34 cellular contexts compared by ENCODE assay signal in the genomic region with DNA sequence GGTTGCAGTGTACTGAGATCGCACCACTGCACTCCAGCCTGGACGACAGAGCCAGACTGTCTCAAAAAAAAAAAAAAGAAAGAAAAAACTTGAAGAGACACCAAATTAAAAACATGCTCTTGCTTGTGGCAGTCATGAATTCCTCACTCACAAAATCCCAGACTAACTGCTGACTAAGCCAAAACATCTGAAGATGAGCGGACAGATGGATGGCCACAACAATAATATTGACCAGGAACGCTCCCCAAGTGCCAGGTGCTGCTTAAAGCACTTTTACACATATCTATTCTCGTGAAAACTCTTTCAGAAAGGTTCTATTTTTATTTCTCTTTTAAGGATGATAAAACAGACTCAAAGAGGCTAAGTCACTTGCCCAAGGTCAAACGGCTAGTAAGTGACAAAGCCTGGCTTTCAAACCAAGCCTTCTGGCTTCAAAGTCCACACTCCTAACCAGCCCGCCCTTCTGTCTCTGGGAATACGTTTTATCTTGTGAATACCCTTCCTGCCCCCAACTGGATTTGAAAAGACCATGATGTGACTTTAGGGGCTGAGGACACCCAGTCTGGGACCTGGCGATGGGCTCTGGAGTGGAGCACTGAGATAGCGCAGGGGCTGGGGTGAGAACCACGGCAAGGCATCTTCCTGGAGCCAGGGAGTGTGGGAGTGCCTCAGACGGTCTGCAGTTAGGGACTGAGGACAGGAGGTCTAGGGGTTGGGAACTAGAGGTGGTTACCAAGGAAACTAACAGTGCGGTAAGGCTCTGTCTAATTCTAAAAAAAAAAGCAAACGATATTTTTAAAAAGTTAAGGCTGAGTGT. TPM values are rescaled to one million over a fixed set of nuclear protein-coding genes. Genes with fewer than 3 reads are reported as not detected.
"Had no signal": no experiment of that assay in that cellular context is flagged by ENCODE, and none has a peak within 500 bp of the region (broad histone marks: within the 10 kb centered on the region; RNA-seq: fewer than 3 reads in every experiment).

No MANE protein-coding gene starts in this region.

- H3K27me3 Mint-ChIP-seq: stimulated activated memory B cell treated with anti-CD40 and anti-IgM and Interleukin-4, amounts not matched to agents 10 μg/mL and 1 μg/mL and 100 μg/mL, for 72 hours had no signal

- H3K79me2 ChIP-seq: hepatocyte had no signal

- ATAC-seq: activated T-cell treated with anti-CD3 and anti-CD28 coated beads, Interleukin-2, amount 50 U/mL, for 72 hours; natural killer cell treated with Interleukin-12 subunit alpha and Interleukin-12 subunit beta and Interleukin-15 and Interleukin-18, amount 100 ng/mL, for 72 hours; pancreas; right cardiac atrium; SK-N-SH treated with all-trans-retinoic acid at 6 μM for 48 hours; stimulated activated memory B cell treated with anti-CD40 and anti-IgM and Interleukin-4, amounts not matched to agents 10 μg/mL and 1 μg/mL and 100 μg/mL, for 72 hours; upper lobe of right lung had no signal

- H3K27ac Mint-ChIP-seq: activated naive CD4-positive, alpha-beta T cell treated with anti-CD3 and anti-CD28 coated beads for 36 hours; activated T-cell treated with anti-CD3 and anti-CD28 coated beads, Interleukin-2, amount 50 U/mL, for 72 hours; endodermal cell; T-helper 2 cell treated with Interferon-gamma antibody and Interleukin-4, amounts not matched to agents 5 μg/mL and 100 μg/mL, for 36 hours had no signal

- H3K4me3 Mint-ChIP-seq: activated naive CD4-positive, alpha-beta T cell treated with anti-CD3 and anti-CD28 coated beads for 36 hours; activated T-cell treated with anti-CD3 and anti-CD28 coated beads, Interleukin-2, amount 50 U/mL, for 72 hours; endodermal cell; immature natural killer cell; natural killer cell treated with Interleukin-12 subunit alpha and Interleukin-12 subunit beta and Interleukin-15 and Interleukin-18, amount 100 ng/mL, for 72 hours; stimulated activated memory B cell treated with anti-CD40 and anti-IgM and Interleukin-4, amounts not matched to agents 10 μg/mL and 1 μg/mL and 100 μg/mL, for 72 hours; T-helper 2 cell treated with Interferon-gamma antibody and Interleukin-4, amounts not matched to agents 5 μg/mL and 100 μg/mL, for 36 hours had no signal

- H3K4me3 ChIP-seq: coronary artery, hepatocyte, left ventricle myocardium inferior, pancreas, skin epidermis, testis, upper lobe of right lung had no signal

- H3K4me1 ChIP-seq: pancreas had no signal

- H2AFZ ChIP-seq: hepatocyte had no signal

- DNase-seq: activated CD4-positive, alpha-beta T cell treated with anti-CD3 and anti-CD28 coated beads, Interleukin-2, amount 50 U/mL, for 1 hour; activated CD4-positive, CD25-positive, alpha-beta regulatory T cell treated with anti-CD3 and anti-CD28 coated beads, Interleukin-2, amount 50 U/mL, for 72 hours; activated CD8-positive, alpha-beta memory T cell treated with anti-CD3 and anti-CD28 coated beads, Interleukin-2, amount 50 U/mL, for 48 hours; activated effector memory CD4-positive, alpha-beta T cell treated with Interleukin-2 at 50 U/mL for 16 hours; activated naive CD4-positive, alpha-beta T cell treated with anti-CD3 and anti-CD28 coated beads for 36 hours; activated T-cell treated with anti-CD3 and anti-CD28 coated beads, Interleukin-2, amount 50 U/mL, for 72 hours; amygdala; cerebellar nuclear complex; endodermal cell; glutamatergic neuron; immature natural killer cell; left ventricle myocardium inferior; midbrain; pancreas; right cardiac atrium; stimulated activated CD4-positive, alpha-beta T cell treated with anti-CD3 and anti-CD28 coated beads, Interleukin-15, amount 100 ng/mL, for 24 hours; testis; upper lobe of right lung had no signal

- H3K36me3 ChIP-seq: left ventricle myocardium inferior, neutrophil, pancreas, upper lobe of right lung had no signal

- H3K4me2 ChIP-seq: hepatocyte had no signal

- H3K27me3 ChIP-seq: hepatocyte, neutrophil, pancreas, testis, upper lobe of right lung had no signal

- H3K9me3 Mint-ChIP-seq: activated naive CD4-positive, alpha-beta T cell treated with anti-CD3 and anti-CD28 coated beads for 36 hours; activated T-cell treated with anti-CD3 and anti-CD28 coated beads, Interleukin-2, amount 50 U/mL, for 72 hours; immature natural killer cell; natural killer cell treated with Interleukin-12 subunit alpha and Interleukin-12 subunit beta and Interleukin-15 and Interleukin-18, amount 100 ng/mL, for 72 hours; stimulated activated memory B cell treated with anti-CD40 and anti-IgM and Interleukin-4, amounts not matched to agents 10 μg/mL and 1 μg/mL and 100 μg/mL, for 72 hours; T-helper 2 cell treated with Interferon-gamma antibody and Interleukin-4, amounts not matched to agents 5 μg/mL and 100 μg/mL, for 36 hours had no signal

- H3K27ac ChIP-seq: coronary artery, epithelial cell of prostate, hepatocyte, left ventricle myocardium inferior, neutrophil, pancreas, testis, upper lobe of right lung, VCaP had no signal

- H3K36me3 Mint-ChIP-seq: immature natural killer cell; natural killer cell treated with Interleukin-12 subunit alpha and Interleukin-12 subunit beta and Interleukin-15 and Interleukin-18, amount 100 ng/mL, for 72 hours; stimulated activated memory B cell treated with anti-CD40 and anti-IgM and Interleukin-4, amounts not matched to agents 10 μg/mL and 1 μg/mL and 100 μg/mL, for 72 hours had no signal

- H3K9me3 ChIP-seq: left ventricle myocardium inferior, neutrophil, pancreas, testis, upper lobe of right lung had no signal

RNA-seq across cellular contexts. Expression of a gene that starts 9.5 kb away (rescaled TPM):
- total RNA-seq: bronchial epithelial cell, endodermal cell, fibroblast of lung, frontal cortex, hepatocyte, kidney epithelial cell, left ventricle myocardium inferior, lung microvascular endothelial cell, pulmonary artery endothelial cell had no signal
- polyA plus RNA-seq: fibroblast of lung, hepatocyte had no signal
